Comparison of ENCODE assay signal across 1 cellular context in the genomic region with DNA sequence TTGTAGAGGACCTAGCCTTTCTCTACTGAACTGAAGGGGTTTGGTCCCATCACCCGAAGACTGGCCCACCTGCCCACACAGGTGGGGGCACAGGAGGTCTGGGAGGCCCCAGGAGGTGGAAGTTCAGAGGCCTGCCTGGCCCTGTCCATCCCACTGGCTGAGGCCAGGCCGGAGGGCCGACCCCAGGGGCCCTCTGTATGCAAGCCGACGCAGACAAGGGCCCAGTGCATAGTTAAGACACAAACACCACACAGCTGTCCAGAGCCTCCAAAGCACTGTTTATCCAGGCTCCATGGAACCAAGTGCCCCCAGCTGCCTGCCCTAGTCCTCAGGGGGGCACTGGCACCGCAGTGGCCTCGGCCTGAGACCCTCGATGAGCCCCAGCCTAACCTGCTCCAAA.
TF ChIP-seq lines count a peak whose summit lies in the region.

No MANE protein-coding gene starts in this region.

TF ChIP-seq in IMR-90, 13 proteins besides CTCF, POLR2A, EP300 and RAD21:
- no peak for TF ChIP-seq CHD1 (IDR thresholded peaks at IDR 0.05; ENCODE audit: low read depth, low read length)
- TF ChIP-seq, protein P1, sequence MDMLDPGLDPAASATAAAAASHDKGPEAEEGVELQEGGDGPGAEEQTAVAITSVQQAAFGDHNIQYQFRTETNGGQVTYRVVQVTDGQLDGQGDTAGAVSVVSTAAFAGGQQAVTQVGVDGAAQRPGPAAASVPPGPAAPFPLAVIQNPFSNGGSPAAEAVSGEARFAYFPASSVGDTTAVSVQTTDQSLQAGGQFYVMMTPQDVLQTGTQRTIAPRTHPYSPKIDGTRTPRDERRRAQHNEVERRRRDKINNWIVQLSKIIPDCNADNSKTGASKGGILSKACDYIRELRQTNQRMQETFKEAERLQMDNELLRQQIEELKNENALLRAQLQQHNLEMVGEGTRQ (IDR thresholded peaks at IDR 0.05; ENCODE audit: low read depth, low read length): no peak
